Comparison of ENCODE assay signal across 15 cellular contexts in genomic region chr18:36441426-36441870, GRCh38.
DNase-seq lines count a peak whose midpoint lies in the region; ATAC-seq and TF ChIP-seq lines count a peak whose summit lies in the region.
"Had no signal": no experiment of that assay in that cellular context is flagged by ENCODE, and none has a peak within 500 bp of the region (broad histone marks: within the 10 kb centered on the region; RNA-seq: fewer than 3 reads in every experiment).

No MANE protein-coding gene starts in this region.

- H3K36me3 ChIP-seq in Panc1 (ENCODE audit: control insufficient read depth, insufficient read depth, low read length): no peaks in the 10 kb centered on the region
- H3K36me3 ChIP-seq in mesendoderm (ENCODE audit: control insufficient read depth, insufficient read depth, low read length): no peaks in the 10 kb centered on the region

- ATAC-seq in Panc1 (no peak; the same call in 1 of the 2 replicates), GM18909 (IDR thresholded peaks at IDR 0.05; ENCODE audit: poor library complexity, unreplicated experiment) (no peak), HG03432 (IDR thresholded peaks at IDR 0.05; ENCODE audit: unreplicated experiment) (no peak)
- ATAC-seq: activated T-cell treated with anti-CD3 and anti-CD28 coated beads, Interleukin-2, amount 50 U/mL, for 4 hours had no signal

- no peaks in the 10 kb centered on the region for H3K27me3 Mint-ChIP-seq in osteocyte (ENCODE audit: unreplicated experiment)

- no CpG with 5 or more reads among the region's 7 CpGs for WGBS in mesendoderm (ENCODE audit: extremely low coverage, insufficient coverage, low lambda C conversion rate)

- no peak overlapping the region for H2BK15ac ChIP-seq in mesendoderm (replicated peaks; ENCODE audit: low read depth)

- BruUV-seq in Panc1 (replicated peaks; lab: Mats Ljungman, UMichigan): no TSS peak

- H3K4me2 ChIP-seq in mesendoderm (ENCODE audit: low read length): no peak overlapping the region

- no peaks in the 10 kb centered on the region for H3K9me3 ChIP-seq in Panc1 (ENCODE audit: control insufficient read depth, insufficient read depth, low read depth, low read length)

- H3K27ac ChIP-seq in Panc1 (ENCODE audit: low read length) (peak overlapping the region; percentile 39; the same call in 1 of the 2 replicates), mesendoderm (ENCODE audit: low read depth, low read length) (no peak overlapping the region)
- H3K27ac ChIP-seq: parathyroid adenoma had no signal

- DNase-seq in ACHN: peak; percentile 11
- no peak for DNase-seq in Panc1 (ENCODE audit: low read depth, low spot score)
- peak; percentile 38 for DNase-seq in fibroblast of pulmonary artery (ENCODE audit: low read depth)
- DNase-seq in osteocyte (ENCODE audit: extremely low spot score, unreplicated experiment): no peak
- DNase-seq in COLO668 (lab: John Stamatoyannopoulos, UW; ENCODE audit: unreplicated experiment): no peak
- DNase-seq in mesendoderm: no peak
- DNase-seq: activated CD4-positive, CD25-positive, alpha-beta regulatory T cell; activated T-cell treated with anti-CD3 and anti-CD28 coated beads, Interleukin-2, amount 50 U/mL, for 4 hours; central memory CD4-positive, alpha-beta T cell; DMS79 treated with DMSO at 0.1 percent for 48 hours; NCI-H526; substantia nigra had no signal

- no peak overlapping the region for H3K18ac ChIP-seq in mesendoderm (ENCODE audit: low read length)

- intact Hi-C loops in Panc1 (cut with micrococcal nuclease; ENCODE audit: unreplicated experiment): no loop called here

- H3K4me1 ChIP-seq in Panc1 (ENCODE audit: control insufficient read depth, insufficient read depth, low read length) (peaks cover 3% of the 10 kb centered on the region), mesendoderm (ENCODE audit: control insufficient read depth, low read depth, low read length) (no peaks in the 10 kb centered on the region)

- no peak overlapping the region for H3K23ac ChIP-seq in mesendoderm (ENCODE audit: low read length)

- H2AK5ac ChIP-seq in mesendoderm (ENCODE audit: low read length): no peak overlapping the region

- TF ChIP-seq CTCF in Panc1 (IDR thresholded peaks at IDR 0.05) (no peak), fibroblast of pulmonary artery (IDR thresholded peaks at IDR 0.05; ENCODE audit: low read length, missing control alignments) (no peak), osteocyte (IDR thresholded peaks at IDR 0.05) (no peak)

- H3K4me1 Mint-ChIP-seq in osteocyte (ENCODE audit: unreplicated experiment): peaks cover 35% of the 10 kb centered on the region

- no peaks in the 10 kb centered on the region for H3K36me3 Mint-ChIP-seq in osteocyte (ENCODE audit: unreplicated experiment)

- H2BK5ac ChIP-seq in mesendoderm (ENCODE audit: low read length): no peak overlapping the region

- H3K27ac Mint-ChIP-seq in osteocyte (ENCODE audit: unreplicated experiment): peak overlapping the region; percentile 77

- H3K4me3 Mint-ChIP-seq in osteocyte (ENCODE audit: unreplicated experiment): no peak overlapping the region
- H3K4me3 Mint-ChIP-seq: activated T-cell treated with anti-CD3 and anti-CD28 coated beads, Interleukin-2, amount 50 U/mL, for 4 hours had no signal

- H3K79me2 ChIP-seq in mesendoderm (ENCODE audit: control insufficient read depth, insufficient read depth, low read length): no peaks in the 10 kb centered on the region
- H3K79me2 ChIP-seq: parathyroid adenoma had no signal

- H3K4ac ChIP-seq in mesendoderm (ENCODE audit: low read depth, low read length): no peak overlapping the region

- no peak overlapping the region for H4K5ac ChIP-seq in mesendoderm (ENCODE audit: low read length)

- H3K4me3 ChIP-seq in Panc1 (ENCODE audit: low read depth in 2 of 2, low read length in 2 of 2) (no peak overlapping the region), fibroblast of pulmonary artery (replicated peaks; ENCODE audit: low read depth, low read length) (no peak overlapping the region), mesendoderm (ENCODE audit: low read length) (no peak overlapping the region)

- CTCF ChIA-PET in Panc1 (lab: Charles Lee): no interaction called here

- no peak overlapping the region for H3K9ac ChIP-seq in mesendoderm (ENCODE audit: low read length)
- H3K9ac ChIP-seq: parathyroid adenoma had no signal

- H3K27me3 ChIP-seq in Panc1 (ENCODE audit: control insufficient read depth, insufficient read depth, low read length) (no peaks in the 10 kb centered on the region), mesendoderm (ENCODE audit: insufficient read depth, low read length, poor library complexity) (no peaks in the 10 kb centered on the region)

- H4K8ac ChIP-seq in mesendoderm (ENCODE audit: low read depth, low read length): no peak overlapping the region

- POLR2A ChIA-PET in Panc1 (lab: Charles Lee): no interaction called here

- H3K56ac ChIP-seq in mesendoderm (ENCODE audit: low read length): no peak overlapping the region

- no peaks in the 10 kb centered on the region for H3K79me1 ChIP-seq in mesendoderm (ENCODE audit: low read length)

- H2BK120ac ChIP-seq in mesendoderm (ENCODE audit: low read depth, low read length): no peak overlapping the region

- in situ Hi-C loops in ACHN (cut with HindIII; ENCODE audit: low pct_ligation_motif_present, low pct_unique_long_range_greater_than_20kb, low sequenced_read_pairs): no loop called here
- in situ Hi-C loops in Panc1 (cut with HindIII; ENCODE audit: low pct_unique_long_range_greater_than_20kb, low sequenced_read_pairs): no loop called here

- peaks cover 5% of the 10 kb centered on the region for H3K9me3 Mint-ChIP-seq in osteocyte (ENCODE audit: unreplicated experiment)
- H3K9me3 Mint-ChIP-seq: activated T-cell treated with anti-CD3 and anti-CD28 coated beads, Interleukin-2, amount 50 U/mL, for 4 hours had no signal

Comparison
In these comparisons a context has a peak if more than half of its experiments do, and no peak if none do; other contexts are left out.
1. DNase-seq: peak in ACHN (single experiment) and fibroblast of pulmonary artery (single experiment); none in Panc1 (single experiment), osteocyte (single experiment), COLO668 (single experiment) and mesendoderm (single experiment).